Comparison of ENCODE assay signal across 8 cellular contexts in the genomic region with DNA sequence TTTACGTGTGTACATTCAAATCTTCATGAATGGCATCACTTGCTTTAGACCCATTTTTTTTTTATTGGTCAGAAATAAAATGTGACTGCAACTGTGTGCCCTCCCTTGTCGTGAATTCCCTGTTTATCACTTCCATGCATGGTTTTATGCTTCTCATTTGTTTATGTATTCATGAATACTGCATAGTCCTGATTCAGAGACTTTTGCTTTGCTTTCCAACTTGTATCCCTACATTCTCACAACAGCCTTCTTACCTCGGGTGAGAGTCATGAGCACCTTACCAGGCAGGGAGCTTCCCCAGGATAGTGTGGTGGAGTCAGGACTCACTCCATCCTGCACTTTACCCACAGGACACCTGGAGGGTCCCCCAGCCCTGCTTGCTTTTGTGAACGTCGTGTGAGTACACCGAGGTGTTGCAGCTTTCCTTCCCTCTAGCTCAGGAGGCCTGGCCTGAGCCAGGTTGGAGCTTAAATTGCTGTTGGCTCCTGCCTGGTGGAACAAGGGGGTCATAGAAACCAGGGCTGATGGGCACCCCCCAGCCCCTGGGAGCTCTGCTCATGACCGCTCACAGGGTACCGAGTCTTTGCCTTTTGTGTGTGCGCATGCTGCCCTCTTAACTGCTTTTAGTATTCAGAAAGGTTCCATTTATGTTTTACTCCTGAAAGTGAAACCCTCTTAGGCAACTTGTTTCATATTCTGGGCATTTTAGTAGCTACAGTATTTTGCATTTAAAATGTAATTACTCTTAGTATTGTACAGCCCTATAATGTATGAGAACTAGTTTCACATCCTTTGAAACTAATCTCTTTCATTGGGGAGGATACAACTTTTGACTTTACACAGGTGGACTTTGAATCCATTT.
A peak's percentile ranks its signal among the peaks of the same experiment; 100 is the strongest.
DNase-seq lines count a peak whose midpoint lies in the region; ATAC-seq and TF ChIP-seq lines count a peak whose summit lies in the region.

No MANE protein-coding gene starts in this region.

- POLR2A ChIA-PET in MCF 10A (lab: Yijun Ruan, JAX) = interaction anchor here (1.0 to 2.8 kb wide), 7 partner anchors 12 to 76 kb away, joined by 3 to 56 read pairs (median 5); a partner anchor contains a TSS

- H3K27me3 ChIP-seq in Karpas-422 (ENCODE audit: low read length) = no peaks in the 10 kb centered on the region
- H3K27me3 ChIP-seq in dorsolateral prefrontal cortex = no peaks in the 10 kb centered on the region

- no TSS peak for BruUV-seq in MCF 10A (replicated peaks; lab: Mats Ljungman, UMichigan)

- intact Hi-C loops in dorsolateral prefrontal cortex (cut with DNase I) (loop anchor here (1.0 kb wide), 1 partner anchor 66 kb away; no protein-coding TSS in a partner anchor), MCF 10A (cut with micrococcal nuclease) (loop anchor here (1.0 to 2.0 kb wide), 2 partner anchors 66 to 586 kb away; no protein-coding TSS in a partner anchor)

- no peaks in the 10 kb centered on the region for H3K9me3 ChIP-seq in Karpas-422 (ENCODE audit: low read length)

- no peaks in the 10 kb centered on the region for H4K20me1 ChIP-seq in Karpas-422 (ENCODE audit: insufficient read depth, low read depth, low read length)

- DNase-seq in Karpas-422 (no peak), dorsolateral prefrontal cortex (no peak), MCF 10A (ENCODE audit: unreplicated experiment) (no peak)
- DNase-seq in activated CD4-positive, CD25-positive, alpha-beta regulatory T cell treated with anti-CD3 and anti-CD28 coated beads, Interleukin-2, amount 50 U/mL, for 72 hours = no peak

- H3K9me3 Mint-ChIP-seq in MCF 10A (ENCODE audit: unreplicated experiment) = no peaks in the 10 kb centered on the region

- H3K79me2 ChIP-seq in Karpas-422 (ENCODE audit: low read length) = no peaks in the 10 kb centered on the region

- peak overlapping the region; percentile 10; the same call in 1 of the 2 replicates for H3K9ac ChIP-seq in Karpas-422 (ENCODE audit: low read length)

- ATAC-seq in GM19043 (IDR thresholded peaks at IDR 0.05; ENCODE audit: low read depth, unreplicated experiment) (peak; percentile 59), HG03521 (IDR thresholded peaks at IDR 0.05; ENCODE audit: unreplicated experiment) (no peak), GM21737 (IDR thresholded peaks at IDR 0.05; ENCODE audit: unreplicated experiment) (no peak)

- no peaks in the 10 kb centered on the region for H3K4me1 Mint-ChIP-seq in MCF 10A (ENCODE audit: insufficient read depth, unreplicated experiment)

- H3K36me3 ChIP-seq in Karpas-422 (ENCODE audit: insufficient read depth, low read length) = 0 out of 2 replicates have a peak, but pooled peaks cover 5% of the 10 kb centered on the region

- no peak overlapping the region for H3K4me3 Mint-ChIP-seq in MCF 10A (ENCODE audit: unreplicated experiment)

- CTCF ChIA-PET in MCF 10A (lab: Yijun Ruan, JAX) = interaction anchor here (0.6 to 5.1 kb wide), 47 partner anchors 11 to 960 kb away, joined by 3 to 162 read pairs (median 4); a partner anchor contains a TSS

- H3K4me1 ChIP-seq in Karpas-422 (ENCODE audit: low read length) = peaks cover 19% of the 10 kb centered on the region

- TF ChIP-seq CTCF in C4-2B (conservative IDR thresholded peaks at IDR 0.05) (peak; percentile 44), dorsolateral prefrontal cortex (IDR thresholded peaks at IDR 0.05 in 54 of 56, conservative IDR thresholded peaks at IDR 0.05 in 2 of 56; ENCODE audit: low read depth in 1 of 56, partially characterized antibody in 56 of 56) (peak in 12 of 56 donors; percentile 1 to 18 (median 6)), MCF 10A (IDR thresholded peaks at IDR 0.05; ENCODE audit: unreplicated experiment) (no peak)

- H3K4me2 ChIP-seq in Karpas-422 (ENCODE audit: low read depth, low read length, poor library complexity, severe bottlenecking) = no peak overlapping the region

- H3K36me3 Mint-ChIP-seq in MCF 10A (ENCODE audit: insufficient read depth, unreplicated experiment) = peaks cover 29% of the 10 kb centered on the region

- no peaks in the 10 kb centered on the region for H3K9me2 ChIP-seq in Karpas-422 (replicated peaks; ENCODE audit: insufficient read depth, low read length)

- H3K4me3 ChIP-seq in Karpas-422 (ENCODE audit: low read length) (no peak overlapping the region), dorsolateral prefrontal cortex (peak overlapping the region in 1 of 59 donors; percentile 31)

- no peak overlapping the region for H3K27ac ChIP-seq in C4-2B
- H3K27ac ChIP-seq in Karpas-422 (ENCODE audit: low read length) = no peak overlapping the region
- peak overlapping the region in 54 of 59 donors; percentile 26 to 93 (median 80) for H3K27ac ChIP-seq in dorsolateral prefrontal cortex

- H3K27me3 Mint-ChIP-seq in MCF 10A (ENCODE audit: insufficient read depth, unreplicated experiment) = no peaks in the 10 kb centered on the region

- H2AFZ ChIP-seq in Karpas-422 (ENCODE audit: low read length) = no peak overlapping the region

- no peak overlapping the region for H3K27ac Mint-ChIP-seq in MCF 10A (ENCODE audit: low read depth, unreplicated experiment)

Comparison
In these comparisons a context has a peak if more than half of its experiments do, and no peak if none do; other contexts are left out.
1. H3K27ac ChIP-seq: peak in dorsolateral prefrontal cortex (54 of 59); none in C4-2B (single experiment) and Karpas-422 (single experiment).